In the genomic region with DNA sequence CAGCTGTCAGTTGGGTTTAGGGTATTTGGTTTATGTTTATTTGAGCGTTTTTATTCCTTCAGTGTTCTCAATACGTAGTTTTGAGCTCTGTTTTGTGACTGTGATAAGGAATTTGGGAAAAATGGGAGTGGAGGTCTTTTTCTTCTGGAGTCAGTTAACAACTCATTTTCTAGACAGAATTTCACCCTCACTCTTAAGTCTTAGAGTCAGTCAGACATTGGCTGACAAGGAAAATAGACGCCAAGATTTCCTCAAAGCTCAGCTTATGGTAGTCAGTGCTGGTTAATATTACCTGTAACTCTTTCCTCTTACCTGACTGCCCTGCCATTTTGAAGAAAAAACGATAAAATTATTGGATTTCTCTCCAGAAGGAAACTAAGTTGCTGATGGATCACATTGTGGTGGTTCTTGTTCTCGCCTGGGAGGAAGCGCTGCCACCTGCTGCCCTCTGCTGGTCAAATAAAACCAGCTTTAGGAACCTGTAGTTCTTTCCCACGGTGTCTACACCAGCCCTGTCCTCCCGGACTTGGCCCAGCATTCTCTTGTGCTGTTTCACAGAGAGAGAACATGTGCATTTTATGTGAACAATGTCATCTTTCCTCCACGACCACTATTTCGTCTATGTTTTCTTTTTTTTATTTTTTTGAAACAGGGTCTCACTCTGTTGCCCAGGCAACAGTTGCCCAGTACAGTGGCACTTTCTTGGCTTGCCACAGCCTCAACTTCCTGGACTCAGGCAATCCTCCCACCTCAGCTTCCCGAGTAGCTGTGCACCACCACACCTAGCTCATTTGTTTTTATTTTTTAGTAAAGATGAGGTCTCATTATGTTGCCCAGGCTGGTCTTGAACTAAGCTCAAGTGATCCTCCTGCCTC, we compare ENCODE assay signal across 7 cellular contexts. TPM values are rescaled to one million over a fixed set of nuclear protein-coding genes. Genes with fewer than 3 reads are reported as not detected.
DNase-seq lines count a peak whose midpoint lies in the region; TF ChIP-seq lines count a peak whose summit lies in the region.

No MANE protein-coding gene starts in this region.

- WGBS in trophoblast cell (ENCODE audit: extremely low coverage, insufficient coverage, insufficient read length): no CpG with 5 or more reads among the region's 11 CpGs

- H3K36me3 ChIP-seq in SK-N-MC (ENCODE audit: insufficient read depth, low read length) (no peaks in the 10 kb centered on the region), trophoblast cell (ENCODE audit: control insufficient read depth in 1 of 2, insufficient read depth in 2 of 2, low read length in 2 of 2) (no peaks in the 10 kb centered on the region)

- H3K9me3 ChIP-seq in SK-N-MC (ENCODE audit: low read depth, low read length): no peaks in the 10 kb centered on the region
- H3K9me3 ChIP-seq in trophoblast cell (ENCODE audit: insufficient read depth, low read depth, low read length): no peaks in the 10 kb centered on the region

- H3K27ac ChIP-seq in SK-N-MC (no peak overlapping the region), trophoblast cell (ENCODE audit: low read depth, low read length) (no peak overlapping the region)

- peaks cover 2% of the 10 kb centered on the region for H3K79me1 ChIP-seq in trophoblast cell (ENCODE audit: low read length)

- H3K4me1 Mint-ChIP-seq in type B pancreatic cell (ENCODE audit: unreplicated experiment): peaks cover 19% of the 10 kb centered on the region

- peak overlapping the region; percentile 32 for H3K27ac Mint-ChIP-seq in type B pancreatic cell

- peak overlapping the region; percentile 39 for H3K4me2 ChIP-seq in trophoblast cell (ENCODE audit: low read length)

- no peaks in the 10 kb centered on the region for H3K27me3 Mint-ChIP-seq in type B pancreatic cell

- H3K27me3 ChIP-seq in trophoblast cell (ENCODE audit: insufficient read depth, low read length): no peaks in the 10 kb centered on the region

- H3K18ac ChIP-seq in trophoblast cell (ENCODE audit: low read length): no peak overlapping the region

- H4K12ac ChIP-seq in trophoblast cell (ENCODE audit: low read depth, low read length): no peak overlapping the region

- TF ChIP-seq CTCF in GM12875 (IDR thresholded peaks at IDR 0.05; ENCODE audit: borderline replicate concordance, insufficient read depth, low read depth, low read length) (peak; percentile 69; the same call in 1 of the 2 replicates), type B pancreatic cell (conservative IDR thresholded peaks at IDR 0.05) (peak; percentile 93)

- no peaks in the 10 kb centered on the region for H3K9me3 Mint-ChIP-seq in type B pancreatic cell

- H3K4ac ChIP-seq in trophoblast cell (ENCODE audit: low read depth, low read length): no peak overlapping the region

- no peak overlapping the region for H3K4me3 Mint-ChIP-seq in type B pancreatic cell

- H3K9ac ChIP-seq in SK-N-MC (ENCODE audit: insufficient read length) (no peak overlapping the region), trophoblast cell (ENCODE audit: low read length) (no peak overlapping the region)

- no peak overlapping the region for H2AFZ ChIP-seq in trophoblast cell (ENCODE audit: insufficient read depth, low read length, poor library complexity)

- no peak overlapping the region for H4K8ac ChIP-seq in trophoblast cell (ENCODE audit: low read depth, low read length)

- no peak overlapping the region for H3K23ac ChIP-seq in trophoblast cell (ENCODE audit: low read length)

- DNase-seq in LoVo (ENCODE audit: low spot score) (peak; percentile 81), SK-N-MC (ENCODE audit: low read depth, low spot score) (peak; percentile 83), globus pallidus (ENCODE audit: low spot score) (peak; percentile 46), trophoblast cell (peak; percentile 75 to 92), type B pancreatic cell (ENCODE audit: extremely low spot score, unreplicated experiment) (peak; percentile 81)
- DNase-seq in activated naive CD4-positive, alpha-beta T cell (lab: John Stamatoyannopoulos, UW): peak; percentile 14 to 43 (median 29)

- H3K36me3 Mint-ChIP-seq in type B pancreatic cell: no peaks in the 10 kb centered on the region

- no peak overlapping the region for H3K14ac ChIP-seq in trophoblast cell (ENCODE audit: low read length)

- H3K4me1 ChIP-seq in trophoblast cell (ENCODE audit: control insufficient read depth in 1 of 2, insufficient read depth in 2 of 2, low read length in 2 of 2): peaks cover 0 to 5% of the 10 kb centered on the region in 2 experiments

- H2BK12ac ChIP-seq in trophoblast cell (ENCODE audit: low read length): no peak overlapping the region

- no peaks in the 10 kb centered on the region for H3K79me2 ChIP-seq in trophoblast cell (ENCODE audit: control insufficient read depth, insufficient read depth, low read length, poor library complexity)

- H2AK5ac ChIP-seq in trophoblast cell (ENCODE audit: low read length): no peak overlapping the region

- no peak overlapping the region for H3K4me3 ChIP-seq in GM12875 (ENCODE audit: low read depth, low read length)
- H3K4me3 ChIP-seq in SK-N-MC: peak overlapping the region; percentile 37; the same call in 1 of the 2 replicates
- no peak overlapping the region for H3K4me3 ChIP-seq in trophoblast cell (ENCODE audit: low read depth, low read length)

- peak overlapping the region; percentile 63 for H2BK5ac ChIP-seq in trophoblast cell (ENCODE audit: low read depth, low read length, poor library complexity)

- no peak overlapping the region for H4K91ac ChIP-seq in trophoblast cell (ENCODE audit: low read depth, low read length)

- peak overlapping the region; percentile 63 for H2BK120ac ChIP-seq in trophoblast cell (ENCODE audit: insufficient read depth, low read length, poor library complexity)

RNA-seq across cellular contexts. Expression of gene UMPS, which starts 41.4 kb away (rescaled TPM):
- 23.2 and 23.9 TPM in 2 replicates for polyA plus RNA-seq in trophoblast cell (2013)
- total RNA-seq in type B pancreatic cell (ENCODE audit: low replicate concordance): 46.7 and 51.6 TPM in 2 replicates

Comparison
In these comparisons a context has a peak if more than half of its experiments do, and no peak if none do; other contexts are left out.
1. DNase-seq: peak in every context shown above with its lines; median percentile 84 in trophoblast cell; 83 in SK-N-MC; 81 in LoVo; 81 in type B pancreatic cell; 46 in globus pallidus; 29 in activated naive CD4-positive, alpha-beta T cell.